In genomic region chr5:6633469-6634326, GRCh38 we compare ENCODE assay signal across 8 cellular contexts. TPM values are rescaled to one million over a fixed set of nuclear protein-coding genes. Genes with fewer than 3 reads are reported as not detected.
DNase-seq lines count a peak whose midpoint lies in the region; ATAC-seq, FAIRE-seq and TF ChIP-seq lines count a peak whose summit lies in the region.

No MANE protein-coding gene starts in this region.

- FAIRE-seq in H54 (lab: Jason Lieb, UNC), result no peak

- POLR2A ChIA-PET in activated CD4-positive, alpha-beta T cell treated with anti-CD3 and anti-CD28 coated beads, Interleukin-2, amount 10 ng/mL, durations not matched to agents 7 days and 5 days (lab: Charles Lee), result interaction anchor here (1.1 kb wide), 1 partner anchor 79 kb away, joined by 3 read pairs; the partner anchor contains the start of gene TENT4A

- intact Hi-C loops in activated naive CD4-positive, alpha-beta T cell treated with anti-CD3 and anti-CD28 coated beads for 36 hours (cut with micrococcal nuclease), result loop anchor here (1.0 to 5.0 kb wide), 7 partner anchors 80 to 1681 kb away; partner anchors contain the start of genes FASTKD3, ICE1, MED10 and MTRR

- no peak overlapping the region for H3K27ac Mint-ChIP-seq in activated naive CD4-positive, alpha-beta T cell treated with anti-CD3 and anti-CD28 coated beads for 36 hours
- H3K27ac Mint-ChIP-seq in activated CD4-positive, alpha-beta T cell treated with anti-CD3 and anti-CD28 coated beads, Interleukin-2, amount 10 ng/mL, durations not matched to agents 7 days and 5 days, result peak overlapping the region; percentile 99
- H3K27ac Mint-ChIP-seq in neural crest cell (ENCODE audit: unreplicated experiment), result peak overlapping the region; percentile 88

- no peaks in the 10 kb centered on the region for H3K27me3 Mint-ChIP-seq in activated naive CD4-positive, alpha-beta T cell treated with anti-CD3 and anti-CD28 coated beads for 36 hours (ENCODE audit: low read depth)
- H3K27me3 Mint-ChIP-seq in activated CD4-positive, alpha-beta T cell treated with anti-CD3 and anti-CD28 coated beads, Interleukin-2, amount 10 ng/mL, durations not matched to agents 7 days and 5 days, result no peaks in the 10 kb centered on the region
- H3K27me3 Mint-ChIP-seq in neural crest cell (ENCODE audit: low read depth), result no peaks in the 10 kb centered on the region

- H3K36me3 Mint-ChIP-seq in activated naive CD4-positive, alpha-beta T cell treated with anti-CD3 and anti-CD28 coated beads for 36 hours (ENCODE audit: low read depth), result peaks cover 32% of the 10 kb centered on the region
- peaks cover 28% of the 10 kb centered on the region for H3K36me3 Mint-ChIP-seq in activated CD4-positive, alpha-beta T cell treated with anti-CD3 and anti-CD28 coated beads, Interleukin-2, amount 10 ng/mL, durations not matched to agents 7 days and 5 days (ENCODE audit: low read depth)
- peaks cover 7% of the 10 kb centered on the region for H3K36me3 Mint-ChIP-seq in neural crest cell (ENCODE audit: low read depth)

- no peaks in the 10 kb centered on the region for H3K27me3 ChIP-seq in foreskin keratinocyte

- H3K4me3 Mint-ChIP-seq in activated naive CD4-positive, alpha-beta T cell treated with anti-CD3 and anti-CD28 coated beads for 36 hours, result peak overlapping the region; percentile 93
- H3K4me3 Mint-ChIP-seq in activated CD4-positive, alpha-beta T cell treated with anti-CD3 and anti-CD28 coated beads, Interleukin-2, amount 10 ng/mL, durations not matched to agents 7 days and 5 days, result peak overlapping the region; percentile 91
- peak overlapping the region; percentile 98 for H3K4me3 Mint-ChIP-seq in neural crest cell

- DNase-seq in activated naive CD4-positive, alpha-beta T cell treated with anti-CD3 and anti-CD28 coated beads for 36 hours, result peak; percentile 34
- DNase-seq in activated naive CD4-positive, alpha-beta T cell treated with anti-CD3 and anti-CD28 coated beads, Interleukin-2, amount 50 U/mL, for 16 hours, result no peak
- DNase-seq in H54 (ENCODE audit: insufficient read length, low spot score), result peak; percentile 78
- DNase-seq in KG1 (lab: John Stamatoyannopoulos, UW), result peak; percentile 70
- no peak for DNase-seq in activated CD4-positive, alpha-beta T cell treated with anti-CD3 and anti-CD28 coated beads, Interleukin-2, amount 10 ng/mL, durations not matched to agents 7 days and 5 days
- peak; percentile 5 to 7 for DNase-seq in foreskin keratinocyte
- peak; percentile 44 for DNase-seq in neural crest cell (ENCODE audit: low read depth, low spot score)
- no peak for DNase-seq in OCI-M2 (lab: John Stamatoyannopoulos, UW; ENCODE audit: unreplicated experiment)

- ATAC-seq in foreskin keratinocyte, result peak; percentile 49

- H3K27ac ChIP-seq in foreskin keratinocyte, result peak overlapping the region; percentile 99

- TF ChIP-seq POLR2A in H54 (IDR thresholded peaks at IDR 0.05; ENCODE audit: low read depth, low read length), result peak; percentile 53

- TF ChIP-seq CTCF in foreskin keratinocyte (conservative IDR thresholded peaks at IDR 0.05), result no peak
- peak; percentile 24 for TF ChIP-seq CTCF in neural crest cell (conservative IDR thresholded peaks at IDR 0.05)

- CTCF ChIA-PET in activated naive CD4-positive, alpha-beta T cell treated with anti-CD3 and anti-CD28 coated beads for 36 hours (lab: Charles Lee), result interaction anchor here (1.7 kb wide), 1 partner anchor 111 kb away, joined by 7 read pairs; no protein-coding TSS in a partner anchor
- CTCF ChIA-PET in activated CD4-positive, alpha-beta T cell treated with anti-CD3 and anti-CD28 coated beads, Interleukin-2, amount 10 ng/mL, durations not matched to agents 7 days and 5 days (lab: Charles Lee), result interaction anchor here (1.0 to 1.7 kb wide), 3 partner anchors 10 to 112 kb away, joined by 3 to 10 read pairs (median 4); no protein-coding TSS in a partner anchor

- H3K9me3 Mint-ChIP-seq in activated naive CD4-positive, alpha-beta T cell treated with anti-CD3 and anti-CD28 coated beads for 36 hours, result no peaks in the 10 kb centered on the region
- H3K9me3 Mint-ChIP-seq in activated CD4-positive, alpha-beta T cell treated with anti-CD3 and anti-CD28 coated beads, Interleukin-2, amount 10 ng/mL, durations not matched to agents 7 days and 5 days, result no peaks in the 10 kb centered on the region
- no peaks in the 10 kb centered on the region for H3K9me3 Mint-ChIP-seq in neural crest cell

- H3K4me1 ChIP-seq in foreskin keratinocyte, result peaks cover 26% of the 10 kb centered on the region

- H3K4me1 Mint-ChIP-seq in activated naive CD4-positive, alpha-beta T cell treated with anti-CD3 and anti-CD28 coated beads for 36 hours (ENCODE audit: low read depth), result peaks cover 31% of the 10 kb centered on the region
- peaks cover 50% of the 10 kb centered on the region for H3K4me1 Mint-ChIP-seq in activated CD4-positive, alpha-beta T cell treated with anti-CD3 and anti-CD28 coated beads, Interleukin-2, amount 10 ng/mL, durations not matched to agents 7 days and 5 days
- peaks cover 33% of the 10 kb centered on the region for H3K4me1 Mint-ChIP-seq in neural crest cell

RNA-seq across cellular contexts. Expression of gene SRD5A1, which starts 0.5 kb away (rescaled TPM):
- 1 to 10 TPM; 5.2 to 5.4 TPM for total RNA-seq in activated naive CD4-positive, alpha-beta T cell treated with anti-CD3 and anti-CD28 coated beads for 36 hours
- total RNA-seq in activated CD4-positive, alpha-beta T cell treated with anti-CD3 and anti-CD28 coated beads, Interleukin-2, amount 10 ng/mL, durations not matched to agents 7 days and 5 days, result 10 to 100 TPM; 10.1 to 10.4 TPM
- total RNA-seq in foreskin keratinocyte (13.5 and 14.2 TPM in 2 replicates), neural crest cell (29.7 and 31.3 TPM in 2 replicates)
- 10.8 and 11.4 TPM in 2 replicates for polyA plus RNA-seq in foreskin keratinocyte

RNA-seq across cellular contexts. Expression of gene NSUN2, which starts 0.9 kb away (rescaled TPM):
- 10 to 100 TPM; 59.0 to 60.5 TPM for total RNA-seq in activated naive CD4-positive, alpha-beta T cell treated with anti-CD3 and anti-CD28 coated beads for 36 hours
- total RNA-seq in activated CD4-positive, alpha-beta T cell treated with anti-CD3 and anti-CD28 coated beads, Interleukin-2, amount 10 ng/mL, durations not matched to agents 7 days and 5 days, result 10 to 100 TPM; 67.1 to 74.5 TPM
- 88.1 and 102 TPM in 2 replicates for total RNA-seq in foreskin keratinocyte
- 56.3 and 65.7 TPM in 2 replicates for polyA plus RNA-seq in foreskin keratinocyte
- total RNA-seq in neural crest cell, result 75.0 and 76.9 TPM in 2 replicates

Comparison
In these comparisons a context has a peak if more than half of its experiments do, and no peak if none do; other contexts are left out.
1. DNase-seq: peak in activated naive CD4-positive, alpha-beta T cell treated with anti-CD3 and anti-CD28 coated beads for 36 hours (single experiment), H54 (single experiment), KG1 (single experiment), foreskin keratinocyte (2 of 2) and neural crest cell (single experiment); none in activated naive CD4-positive, alpha-beta T cell treated with anti-CD3 and anti-CD28 coated beads, Interleukin-2, amount 50 U/mL, for 16 hours (single experiment), activated CD4-positive, alpha-beta T cell treated with anti-CD3 and anti-CD28 coated beads, Interleukin-2, amount 10 ng/mL, durations not matched to agents 7 days and 5 days (single experiment) and OCI-M2 (single experiment).
2. Peak in every context shown above with its lines, with median percentiles within 50 percentile points of each other: H3K4me3 Mint-ChIP-seq.